In the genomic region with DNA sequence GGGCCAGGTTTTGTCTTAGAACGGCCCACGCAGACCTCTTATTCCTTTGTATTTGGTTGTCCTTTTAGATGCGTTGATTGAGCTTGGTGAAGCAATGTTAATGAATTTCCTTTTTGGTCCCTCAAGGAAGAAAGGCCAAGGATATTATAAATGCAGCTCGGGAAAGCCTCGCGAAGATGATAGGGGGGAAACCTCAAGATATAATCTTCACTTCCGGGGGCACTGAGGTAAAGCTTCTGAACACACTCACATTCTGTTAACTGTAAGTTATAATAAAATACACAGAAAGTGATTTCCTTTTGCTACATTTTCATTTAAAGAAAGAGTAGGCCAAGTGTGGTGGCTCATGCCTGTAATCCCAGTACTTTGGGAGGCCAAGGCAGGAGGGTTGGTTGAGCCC, we compare ENCODE assay signal across 17 cellular contexts. TPM values are rescaled to one million over a fixed set of nuclear protein-coding genes. Genes with fewer than 3 reads are reported as not detected.
"Had no signal": no experiment of that assay in that cellular context is flagged by ENCODE, and none has a peak within 500 bp of the region (broad histone marks: within the 10 kb centered on the region; RNA-seq: fewer than 3 reads in every experiment).

No MANE protein-coding gene starts in this region.

- H3K4me3 Mint-ChIP-seq: activated naive CD4-positive, alpha-beta T cell treated with anti-CD3 and anti-CD28 coated beads, Interleukin-2, amount 10 ng/mL, durations not matched to agents 7 days and 5 days; brain; dendritic cell treated with granulocyte-macrophage colony-stimulating factor and Interleukin-4, amounts not matched to agents 40 ng/mL and 50 ng/mL, for 4 days; neural crest cell had no signal

- ATAC-seq: activated CD4-positive, CD25-positive, alpha-beta regulatory T cell treated with anti-CD3 and anti-CD28 coated beads, Interleukin-2, amount 50 U/mL, for 24 hours; gastroesophageal sphincter; left ventricle myocardium superior; pancreas; SK-N-SH treated with all-trans-retinoic acid at 6 μM for 48 hours had no signal

- DNase-seq: activated naive CD4-positive, alpha-beta T cell treated with anti-CD3 and anti-CD28 coated beads, Interleukin-2, amount 10 ng/mL, durations not matched to agents 7 days and 5 days; amygdala; cerebellar nuclear complex; effector memory CD8-positive, alpha-beta T cell; kidney; left ventricle myocardium superior; mesenchymal stem cell; pancreas; stimulated activated CD4-positive, alpha-beta T cell treated with anti-CD3 and anti-CD28 coated beads, Interleukin-4, amount 100 ng/mL, for 1 hour; stimulated activated CD8-positive, alpha-beta memory T cell treated with anti-CD3 and anti-CD28 coated beads, Interleukin-4, amount 100 ng/mL, for 48 hours; thyroid gland had no signal

- H3K27me3 Mint-ChIP-seq: activated naive CD4-positive, alpha-beta T cell treated with anti-CD3 and anti-CD28 coated beads, Interleukin-2, amount 10 ng/mL, durations not matched to agents 7 days and 5 days; brain; dendritic cell treated with granulocyte-macrophage colony-stimulating factor and Interleukin-4, amounts not matched to agents 40 ng/mL and 50 ng/mL, for 4 days; effector memory CD8-positive, alpha-beta T cell had no signal

- H3K9me3 Mint-ChIP-seq: effector memory CD8-positive, alpha-beta T cell had no signal

- H3K27ac Mint-ChIP-seq: dendritic cell treated with granulocyte-macrophage colony-stimulating factor and Interleukin-4, amounts not matched to agents 40 ng/mL and 50 ng/mL, for 4 days had no signal

RNA-seq across cellular contexts. Expression of a gene that starts 32.2 kb away (rescaled TPM):
- total RNA-seq: left ventricle myocardium superior had no signal
